Comparison of ENCODE assay signal across 21 cellular contexts in genomic region chr7:48388922-48389321, GRCh38.
"Had no signal": no experiment of that assay in that cellular context is flagged by ENCODE, and none has a peak within 500 bp of the region (broad histone marks: within the 10 kb centered on the region; RNA-seq: fewer than 3 reads in every experiment).

No MANE protein-coding gene starts in this region.

- DNase-seq: effector memory CD8-positive, alpha-beta T cell; foreskin fibroblast; glutamatergic neuron; immature natural killer cell; kidney; left cardiac atrium; mesendoderm; naive thymus-derived CD4-positive, alpha-beta T cell; nephron progenitor cell; psoas muscle; retina; stimulated activated CD4-positive, alpha-beta T cell treated with anti-CD3 and anti-CD28 coated beads, Interleukin-2, amount 100 ng/mL, for 24 hours; stimulated activated CD4-positive, alpha-beta T cell treated with anti-CD3 and anti-CD28 coated beads, Interleukin-4, amount 100 ng/mL, for 4 hours; stimulated activated naive B cell treated with anti-CD40 and anti-IgM and Interleukin-4, amounts not matched to agents 10 μg/mL and 1 μg/mL and 100 μg/mL, for 72 hours; stomach; substantia nigra; transverse colon had no signal

- H3K36me3 ChIP-seq: esophagus muscularis mucosa, gastroesophageal sphincter, stomach, thoracic aorta, transverse colon had no signal

- H3K4me3 ChIP-seq: esophagus muscularis mucosa, gastroesophageal sphincter, psoas muscle, stomach, thoracic aorta, transverse colon had no signal

- H3K27ac ChIP-seq: epithelial cell of prostate, esophagus muscularis mucosa, gastroesophageal sphincter, psoas muscle, thoracic aorta, transverse colon had no signal

- H3K27me3 ChIP-seq: esophagus muscularis mucosa, gastroesophageal sphincter, stomach, transverse colon had no signal

- H3K4me1 ChIP-seq: esophagus muscularis mucosa, gastroesophageal sphincter, psoas muscle, transverse colon had no signal

- H3K9me3 ChIP-seq: esophagus muscularis mucosa, gastroesophageal sphincter, psoas muscle, stomach, thoracic aorta, transverse colon had no signal
